Comparison of ENCODE assay signal across 24 cellular contexts in the genomic region with DNA sequence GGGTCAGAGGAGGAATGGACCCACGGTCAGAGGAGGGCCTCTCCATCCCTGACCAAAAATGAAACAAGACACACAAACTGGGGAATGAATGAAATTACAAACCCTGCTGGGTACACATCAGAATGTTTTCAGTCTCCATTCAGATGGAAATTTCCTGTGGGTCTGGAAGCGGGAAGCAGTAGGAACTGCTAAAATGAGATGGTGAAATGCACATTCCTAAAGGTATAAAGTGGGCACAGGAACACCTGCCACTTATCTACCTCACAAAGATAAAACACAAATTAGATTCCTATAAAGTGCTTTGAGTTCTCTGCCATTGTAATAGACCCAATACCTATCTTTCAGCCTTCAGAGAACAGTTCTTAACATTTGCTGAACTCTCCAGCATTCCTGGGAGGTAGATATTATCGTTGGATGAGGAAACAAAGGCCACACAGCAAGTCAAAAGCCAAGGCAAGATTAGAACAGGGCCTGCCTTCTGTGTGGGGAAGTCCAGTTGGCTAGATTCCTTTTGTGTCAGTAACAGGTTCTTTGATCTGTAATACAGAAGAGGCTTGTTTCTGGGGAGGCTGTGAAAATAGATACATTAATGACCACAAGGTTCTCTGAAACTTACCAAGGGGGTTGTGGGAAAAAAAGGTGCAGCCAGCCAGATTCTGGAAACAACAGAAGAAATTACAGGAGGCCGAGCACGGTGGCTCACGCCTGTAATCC.
DNase-seq lines count a peak whose midpoint lies in the region; ATAC-seq and TF ChIP-seq lines count a peak whose summit lies in the region.
"Had no signal": no experiment of that assay in that cellular context is flagged by ENCODE, and none has a peak within 500 bp of the region (broad histone marks: within the 10 kb centered on the region; RNA-seq: fewer than 3 reads in every experiment).

No MANE protein-coding gene starts in this region.

- no peak overlapping the region for H4K12ac ChIP-seq in trophoblast cell (ENCODE audit: low read depth, low read length)

- no peak overlapping the region for H3K14ac ChIP-seq in trophoblast cell (ENCODE audit: low read length)

- H3K18ac ChIP-seq in trophoblast cell (ENCODE audit: low read length), result no peak overlapping the region

- no peak overlapping the region for H4K91ac ChIP-seq in trophoblast cell (ENCODE audit: low read depth, low read length)

- TF ChIP-seq CTCF in GM13976 (IDR thresholded peaks at IDR 0.05; ENCODE audit: borderline replicate concordance, control extremely low read depth, extremely low read depth, insufficient read depth, missing control alignments) (no peak), KMS-11 (conservative IDR thresholded peaks at IDR 0.05; ENCODE audit: low read depth, low read length) (no peak), brain microvascular endothelial cell (IDR thresholded peaks at IDR 0.05; ENCODE audit: low read depth, low read length, missing control alignments) (no peak)

- H3K9me3 ChIP-seq in trophoblast cell (ENCODE audit: insufficient read depth, low read depth, low read length), result no peaks in the 10 kb centered on the region
- H3K9me3 ChIP-seq: ovary had no signal

- H3K23ac ChIP-seq in trophoblast cell (ENCODE audit: low read length), result no peak overlapping the region

- peak overlapping the region; percentile 2; the same call in 1 of the 2 replicates for H3K27ac ChIP-seq in KMS-11
- H3K27ac ChIP-seq in brain microvascular endothelial cell, result peak overlapping the region; percentile 11
- peak overlapping the region; percentile 26 for H3K27ac ChIP-seq in trophoblast cell (ENCODE audit: low read depth, low read length)
- H3K27ac ChIP-seq: ovary, VCaP had no signal

- H3K27me3 ChIP-seq in KMS-11 (ENCODE audit: insufficient read depth, low read depth), result no peaks in the 10 kb centered on the region
- no peaks in the 10 kb centered on the region for H3K27me3 ChIP-seq in brain microvascular endothelial cell (replicated peaks)
- no peaks in the 10 kb centered on the region for H3K27me3 ChIP-seq in trophoblast cell (ENCODE audit: insufficient read depth, low read length)
- H3K27me3 ChIP-seq: ovary had no signal

- H3K4ac ChIP-seq in trophoblast cell (ENCODE audit: low read depth, low read length), result peak overlapping the region; percentile 19

- no peak overlapping the region for H3K9ac ChIP-seq in KMS-11
- no peak overlapping the region for H3K9ac ChIP-seq in trophoblast cell (ENCODE audit: low read length)

- no peak overlapping the region for H2BK12ac ChIP-seq in trophoblast cell (ENCODE audit: low read length)

- DNase-seq in GM13976 (ENCODE audit: low spot score) (peak; percentile 44), brain microvascular endothelial cell (no peak), trophoblast cell (peak; percentile 70 to 90), KBM-7 (no peak)
- DNase-seq: activated CD4-positive, alpha-beta memory T cell treated with anti-CD3 and anti-CD28 coated beads for 36 hours; activated gamma-delta T cell treated with Interleukin-2 at 50 U/mL for 16 hours; activated T-cell treated with anti-CD3 and anti-CD28 coated beads for 4 hours; AML-193; amygdala; cerebellar nuclear complex; effector CD8-positive, alpha-beta T cell; glutamatergic neuron; Karpas-422; NCI-H2171; NCI-H526; ovary; SHP77 treated with DMSO at 0.1 percent for 48 hours; stimulated activated CD4-positive, alpha-beta T cell treated with anti-CD3 and anti-CD28 coated beads, Interleukin-2, amount 100 ng/mL, for 24 hours had no signal

- no peak overlapping the region for H4K8ac ChIP-seq in trophoblast cell (ENCODE audit: low read depth, low read length)

- H2BK5ac ChIP-seq in trophoblast cell (ENCODE audit: low read depth, low read length, poor library complexity), result no peak overlapping the region

- H3K36me3 ChIP-seq in KMS-11 (ENCODE audit: insufficient read depth) (no peaks in the 10 kb centered on the region), brain microvascular endothelial cell (replicated peaks) (no peaks in the 10 kb centered on the region), trophoblast cell (ENCODE audit: control insufficient read depth in 1 of 2, insufficient read depth in 2 of 2, low read length in 2 of 2) (no peaks in the 10 kb centered on the region)
- H3K36me3 ChIP-seq: ovary had no signal

- no peak overlapping the region for H2AFZ ChIP-seq in KMS-11 (ENCODE audit: low read depth)
- no peak overlapping the region for H2AFZ ChIP-seq in trophoblast cell (ENCODE audit: insufficient read depth, low read length, poor library complexity)

- ATAC-seq in HG03520 (IDR thresholded peaks at IDR 0.05; ENCODE audit: unreplicated experiment) (no peak), GM21619 (IDR thresholded peaks at IDR 0.05; ENCODE audit: unreplicated experiment) (no peak), GM18498 (IDR thresholded peaks at IDR 0.05; ENCODE audit: unreplicated experiment) (no peak)

- in situ Hi-C loops in GM13976 (cut with MboI; ENCODE audit: low sequenced_read_pairs, unreplicated experiment), result no loop called here
- in situ Hi-C loops in brain microvascular endothelial cell (cut with HindIII; ENCODE audit: low pct_ligation_motif_present, low sequenced_read_pairs), result no loop called here
- in situ Hi-C loops in KBM-7 (cut with MboI; ENCODE audit: low pct_unique_long_range_greater_than_20kb, low sequenced_read_pairs), result no loop called here

- peak overlapping the region; percentile 4; the same call in 1 of the 2 replicates for H3K4me2 ChIP-seq in KMS-11
- H3K4me2 ChIP-seq in trophoblast cell (ENCODE audit: low read length), result no peak overlapping the region

- H3K4me3 ChIP-seq in KMS-11 (IDR thresholded peaks at IDR 0.05; ENCODE audit: insufficient read depth, low read depth, low read length), result no peak overlapping the region
- H3K4me3 ChIP-seq in brain microvascular endothelial cell (ENCODE audit: low read depth, low read length), result no peak overlapping the region
- H3K4me3 ChIP-seq in trophoblast cell (ENCODE audit: low read depth, low read length), result no peak overlapping the region
- H3K4me3 ChIP-seq: lung, ovary had no signal

- peaks cover 4% of the 10 kb centered on the region for H3K79me1 ChIP-seq in trophoblast cell (ENCODE audit: low read length)

- H2AK5ac ChIP-seq in trophoblast cell (ENCODE audit: low read length), result no peak overlapping the region

- H3K4me1 ChIP-seq in KMS-11 (ENCODE audit: low read depth, poor library complexity, severe bottlenecking), result peaks cover 19% of the 10 kb centered on the region
- H3K4me1 ChIP-seq in trophoblast cell (ENCODE audit: control insufficient read depth in 1 of 2, insufficient read depth in 2 of 2, low read length in 2 of 2), result peaks cover 12 to 21% of the 10 kb centered on the region in 2 experiments

- WGBS in trophoblast cell (ENCODE audit: extremely low coverage, insufficient coverage, insufficient read length), result no CpG with 5 or more reads among the region's 6 CpGs

- H3K79me2 ChIP-seq in KMS-11 (ENCODE audit: insufficient read depth, low read depth) (no peaks in the 10 kb centered on the region), trophoblast cell (ENCODE audit: control insufficient read depth, insufficient read depth, low read length, poor library complexity) (peaks cover 20% of the 10 kb centered on the region)

- no peaks in the 10 kb centered on the region for H4K20me1 ChIP-seq in KMS-11 (ENCODE audit: insufficient read depth)

- no peak overlapping the region for H2BK120ac ChIP-seq in trophoblast cell (ENCODE audit: insufficient read depth, low read length, poor library complexity)

Comparison
In these comparisons a context has a peak if more than half of its experiments do, and no peak if none do; other contexts are left out.
1. DNase-seq: peak in GM13976 (single experiment) and trophoblast cell (2 of 2); none in brain microvascular endothelial cell (single experiment) and KBM-7 (single experiment).
2. Peak in every context shown above with its lines, with median percentiles within 50 percentile points of each other: H3K27ac ChIP-seq.